ENCODE assay signal across 11 cellular contexts in the genomic region with DNA sequence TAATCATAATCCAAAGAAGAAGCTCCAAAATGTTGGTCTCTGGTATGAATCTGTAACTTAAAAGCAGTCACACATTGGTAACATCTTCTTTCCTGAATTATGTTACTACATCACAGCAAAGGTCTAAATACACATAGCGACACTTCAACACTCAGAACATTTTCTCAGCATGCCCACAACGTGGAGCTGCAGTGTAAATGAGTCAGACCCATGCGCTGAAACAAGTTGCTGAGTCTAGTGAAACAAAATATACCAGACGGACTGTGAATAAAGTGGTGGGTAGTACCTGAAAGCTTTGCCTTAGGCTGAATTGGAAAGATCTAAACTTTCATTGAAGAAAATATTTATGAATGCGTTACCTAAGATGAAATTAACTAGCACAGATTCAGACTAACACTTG. TPM values are rescaled to one million over a fixed set of nuclear protein-coding genes. Genes with fewer than 3 reads are reported as not detected.
DNase-seq lines count a peak whose midpoint lies in the region; ATAC-seq and TF ChIP-seq lines count a peak whose summit lies in the region.
"Had no signal": no experiment of that assay in that cellular context is flagged by ENCODE, and none has a peak within 500 bp of the region (broad histone marks: within the 10 kb centered on the region; RNA-seq: fewer than 3 reads in every experiment).

No MANE protein-coding gene starts in this region.

- H3K27ac ChIP-seq in RWPE1 = no peak overlapping the region
- H3K27ac ChIP-seq in foreskin keratinocyte = no peak overlapping the region
- no peak overlapping the region for H3K27ac ChIP-seq in smooth muscle cell (ENCODE audit: low read depth)
- H3K27ac ChIP-seq: colonic mucosa, sigmoid colon had no signal

- no peaks in the 10 kb centered on the region for H3K36me3 ChIP-seq in smooth muscle cell (ENCODE audit: low read depth)
- H3K36me3 ChIP-seq: colonic mucosa, sigmoid colon had no signal

- no peaks in the 10 kb centered on the region for H3F3A ChIP-seq in smooth muscle cell (ENCODE audit: low read depth)

- no peak overlapping the region for H3K4me3 Mint-ChIP-seq in glutamatergic neuron (ENCODE audit: unreplicated experiment)
- H3K4me3 Mint-ChIP-seq: CD4-positive, alpha-beta T cell had no signal

- no peak overlapping the region for H3K9ac ChIP-seq in smooth muscle cell (ENCODE audit: low read depth)

- CTCF ChIA-PET in RWPE1 (lab: Yijun Ruan, JAX) = interaction anchor here (0.7 kb wide), 1 partner anchor 253 kb away, joined by 3 read pairs; no protein-coding TSS in a partner anchor

- peaks cover 8% of the 10 kb centered on the region for H3K4me1 Mint-ChIP-seq in glutamatergic neuron (ENCODE audit: low read depth, unreplicated experiment)

- H3K36me3 Mint-ChIP-seq in glutamatergic neuron (ENCODE audit: unreplicated experiment) = no peaks in the 10 kb centered on the region

- 27% methylated on average over 5 of the region's 5 CpGs for WGBS in smooth muscle cell (ENCODE audit: low lambda C conversion rate)

- no peak overlapping the region for H3K4me2 ChIP-seq in smooth muscle cell

- H3K27ac Mint-ChIP-seq in glutamatergic neuron (ENCODE audit: unreplicated experiment) = no peak overlapping the region
- H3K27ac Mint-ChIP-seq: CD4-positive, alpha-beta T cell had no signal

- H3K27me3 ChIP-seq in foreskin keratinocyte (peaks cover 67% of the 10 kb centered on the region), smooth muscle cell (ENCODE audit: low read depth) (peaks cover 31% of the 10 kb centered on the region)
- H3K27me3 ChIP-seq: colonic mucosa, sigmoid colon had no signal

- H3K27me3 Mint-ChIP-seq in glutamatergic neuron (ENCODE audit: unreplicated experiment) = no peaks in the 10 kb centered on the region

- no peaks in the 10 kb centered on the region for H3K9me3 ChIP-seq in smooth muscle cell (replicated peaks; ENCODE audit: low read depth)
- H3K9me3 ChIP-seq: colonic mucosa, sigmoid colon had no signal

- no peak overlapping the region for H2AFZ ChIP-seq in smooth muscle cell (ENCODE audit: low read depth)

- POLR2A ChIA-PET in RWPE1 (lab: Yijun Ruan, JAX; ENCODE audit: low non-redundant PET) = no interaction called here

- H4K20me1 ChIP-seq in smooth muscle cell (ENCODE audit: low read depth) = no peaks in the 10 kb centered on the region

- DNase-seq in NCI-H82 (lab: John Stamatoyannopoulos, UW) = peak; percentile 39
- no peak for DNase-seq in NCI-H82 treated with DMSO at 0.1 percent for 48 hours (lab: John Stamatoyannopoulos, UW; ENCODE audit: unreplicated experiment)
- peak; percentile 36 for DNase-seq in RWPE1 (ENCODE audit: low spot score)
- peak; percentile 19 to 60 for DNase-seq in foreskin keratinocyte
- DNase-seq in smooth muscle cell (lab: John Stamatoyannopoulos, UW; ENCODE audit: unreplicated experiment) = no peak
- DNase-seq in activated effector memory CD4-positive, alpha-beta T cell treated with anti-CD3 and anti-CD28 coated beads, Interleukin-2, amount 50 U/mL, for 16 hours = no peak
- DNase-seq in glutamatergic neuron = no peak
- DNase-seq: CD4-positive, alpha-beta T cell; colonic mucosa; sigmoid colon had no signal

- ATAC-seq in foreskin keratinocyte = peak; percentile 85
- ATAC-seq in HG03025 (IDR thresholded peaks at IDR 0.05; ENCODE audit: low FRiP score, unreplicated experiment) = no peak

- no peaks in the 10 kb centered on the region for H3K9me3 Mint-ChIP-seq in glutamatergic neuron (ENCODE audit: unreplicated experiment)
- H3K9me3 Mint-ChIP-seq: CD4-positive, alpha-beta T cell had no signal

- H3K4me3 ChIP-seq in smooth muscle cell = no peak overlapping the region
- H3K4me3 ChIP-seq: colonic mucosa, sigmoid colon had no signal

- no peaks in the 10 kb centered on the region for H3K4me1 ChIP-seq in foreskin keratinocyte
- no peaks in the 10 kb centered on the region for H3K4me1 ChIP-seq in smooth muscle cell (ENCODE audit: low read depth)
- H3K4me1 ChIP-seq: colonic mucosa had no signal

- TF ChIP-seq CTCF in RWPE1 (conservative IDR thresholded peaks at IDR 0.05; ENCODE audit: low read depth) = peak; percentile 27
- peak; percentile 62 for TF ChIP-seq CTCF in foreskin keratinocyte (conservative IDR thresholded peaks at IDR 0.05)
- peak; percentile 27 for TF ChIP-seq CTCF in smooth muscle cell (IDR thresholded peaks at IDR 0.05; ENCODE audit: borderline replicate concordance, insufficient read depth, poor library complexity, severe bottlenecking)
- no peak for TF ChIP-seq CTCF in glutamatergic neuron (IDR thresholded peaks at IDR 0.05; ENCODE audit: partially characterized antibody, unreplicated experiment)

- H3K79me2 ChIP-seq in smooth muscle cell (ENCODE audit: low read depth) = no peaks in the 10 kb centered on the region

RNA-seq across cellular contexts. Expression of a gene that starts 33.2 kb away (rescaled TPM):
- total RNA-seq in foreskin keratinocyte (26.5 and 36.5 TPM in 2 replicates), smooth muscle cell (31.4 and 40.3 TPM in 2 replicates), glutamatergic neuron (ENCODE audit: unreplicated experiment) (161 TPM)
- polyA plus RNA-seq in foreskin keratinocyte (6.1 and 7.1 TPM in 2 replicates), smooth muscle cell (23.0 and 43.3 TPM in 2 replicates)

Comparison
In these comparisons a context has a peak if more than half of its experiments do, and no peak if none do; other contexts are left out.
1. DNase-seq: peak in NCI-H82 (single experiment), RWPE1 (single experiment) and foreskin keratinocyte (2 of 2); none in NCI-H82 treated with DMSO at 0.1 percent for 48 hours (single experiment), smooth muscle cell (single experiment), activated effector memory CD4-positive, alpha-beta T cell treated with anti-CD3 and anti-CD28 coated beads, Interleukin-2, amount 50 U/mL, for 16 hours (single experiment) and glutamatergic neuron (single experiment).